In genomic region chr18:1665064-1665463, GRCh38 we compare ENCODE assay signal across 22 cellular contexts.
DNase-seq lines count a peak whose midpoint lies in the region; ATAC-seq and TF ChIP-seq lines count a peak whose summit lies in the region.
"Had no signal": no experiment of that assay in that cellular context is flagged by ENCODE, and none has a peak within 500 bp of the region (broad histone marks: within the 10 kb centered on the region; RNA-seq: fewer than 3 reads in every experiment).

No MANE protein-coding gene starts in this region.

- H3K27ac ChIP-seq in right atrium auricular region = no peak overlapping the region
- no peak overlapping the region for H3K27ac ChIP-seq in body of pancreas
- H3K27ac ChIP-seq: BLaER1, SK-N-MC had no signal

- no peaks in the 10 kb centered on the region for H3K9me3 ChIP-seq in right atrium auricular region
- no peaks in the 10 kb centered on the region for H3K9me3 ChIP-seq in body of pancreas
- H3K9me3 ChIP-seq: BLaER1 had no signal

- H3K36me3 ChIP-seq in right atrium auricular region = no peaks in the 10 kb centered on the region
- no peaks in the 10 kb centered on the region for H3K36me3 ChIP-seq in body of pancreas (replicated peaks in 1 of 2; ENCODE audit: insufficient read depth in 1 of 2, low read depth in 2 of 2)
- H3K36me3 ChIP-seq: BLaER1 had no signal

- H3K27me3 ChIP-seq in right atrium auricular region (no peaks in the 10 kb centered on the region), body of pancreas (no peaks in the 10 kb centered on the region)
- H3K27me3 ChIP-seq: BLaER1 had no signal

- H3K4me3 ChIP-seq in right atrium auricular region (no peak overlapping the region), body of pancreas (no peak overlapping the region)
- H3K4me3 ChIP-seq: BLaER1, SK-N-MC had no signal

- WGBS in body of pancreas, 2 donors = 17 to 30% methylated on average over 2 of the region's 2 CpGs

- ATAC-seq in Right ventricle myocardium superior (ENCODE audit: poor library complexity) = peak; percentile 47
- ATAC-seq in body of pancreas = peak; percentile 75

- H3K4me1 ChIP-seq in right atrium auricular region = no peaks in the 10 kb centered on the region
- H3K4me1 ChIP-seq in body of pancreas = peaks cover 21% of the 10 kb centered on the region
- H3K4me1 ChIP-seq: BLaER1 had no signal

- TF ChIP-seq CTCF in right atrium auricular region (IDR thresholded peaks at IDR 0.05) (no peak), body of pancreas (IDR thresholded peaks at IDR 0.05) (no peak)

- no peak for TF ChIP-seq POLR2A in body of pancreas (IDR thresholded peaks at IDR 0.05)

- intact Hi-C loops in Right ventricle myocardium superior (cut with DNase I) = loop anchor here (5.0 kb wide), 1 partner anchor 112 kb away; no protein-coding TSS in a partner anchor
- intact Hi-C loops in body of pancreas (cut with DNase I) = no loop called here

- no peak for DNase-seq in Right ventricle myocardium superior
- no peak for DNase-seq in right atrium auricular region (ENCODE audit: low spot score)
- peak; percentile 36 for DNase-seq in NCI-H146 (lab: John Stamatoyannopoulos, UW)
- no peak for DNase-seq in body of pancreas
- peak; percentile 53 for DNase-seq in left kidney (ENCODE audit: low read depth, low spot score)
- no peak for DNase-seq in stimulated activated CD8-positive, alpha-beta memory T cell treated with anti-CD3 and anti-CD28 coated beads, Interleukin-4, amount 100 ng/mL, for 48 hours
- DNase-seq in pons (ENCODE audit: low spot score) = no peak
- no peak for DNase-seq in T-helper 1 cell
- DNase-seq: CD4-positive, CD25-positive, alpha-beta regulatory T cell; KBM-7; MM.1S; NCI-H1048; NCI-H187; NCI-H2081 treated with DMSO at 0.1 percent for 48 hours; NCI-H2171; NCI-H345; NCI-H510A treated with DMSO at 0.1 percent for 48 hours; NCI-H82; RPMI8226; SIG-M5 had no signal

Comparison
In these comparisons a context has a peak if more than half of its experiments do, and no peak if none do; other contexts are left out.
1. DNase-seq: peak in NCI-H146 (single experiment) and left kidney (single experiment); none in Right ventricle myocardium superior (single experiment), right atrium auricular region (single experiment), body of pancreas (0 of 4), stimulated activated CD8-positive, alpha-beta memory T cell treated with anti-CD3 and anti-CD28 coated beads, Interleukin-4, amount 100 ng/mL, for 48 hours (single experiment), pons (single experiment) and T-helper 1 cell (0 of 5).